In genomic region chr3:136949708-136950107, GRCh38 we compare ENCODE assay signal across 15 cellular contexts. TPM values are rescaled to one million over a fixed set of nuclear protein-coding genes. Genes with fewer than 3 reads are reported as not detected.
A peak's percentile ranks its signal among the peaks of the same experiment; 100 is the strongest.
DNase-seq lines count a peak whose midpoint lies in the region; ATAC-seq and TF ChIP-seq lines count a peak whose summit lies in the region.
"Had no signal": no experiment of that assay in that cellular context is flagged by ENCODE, and none has a peak within 500 bp of the region (broad histone marks: within the 10 kb centered on the region; RNA-seq: fewer than 3 reads in every experiment).

No MANE protein-coding gene starts in this region.

- H3K27me3 ChIP-seq in GM06990 (replicated peaks; ENCODE audit: control insufficient read depth, insufficient read depth, low read length) = no peaks in the 10 kb centered on the region
- H3K27me3 ChIP-seq: gastrocnemius medialis, neural progenitor cell, uterus had no signal

- TF ChIP-seq CTCF in 22Rv1 (IDR thresholded peaks at IDR 0.05) = 0 out of 2 replicates have a peak, but pooled peaks have one; percentile 21
- peak; percentile 19 for TF ChIP-seq CTCF in GM06990 (IDR thresholded peaks at IDR 0.05; ENCODE audit: insufficient read depth, low read length, poor library complexity, severe bottlenecking)
- TF ChIP-seq CTCF in fibroblast of pulmonary artery (IDR thresholded peaks at IDR 0.05; ENCODE audit: low read length, missing control alignments) = peak; percentile 38

- ATAC-seq in HG02981 (IDR thresholded peaks at IDR 0.05; ENCODE audit: unreplicated experiment) = no peak
- ATAC-seq: gastrocnemius medialis had no signal

- no peak overlapping the region for H3K27ac ChIP-seq in 22Rv1
- H3K27ac ChIP-seq: gastrocnemius medialis, KMS-11, neural progenitor cell, uterus had no signal

- H3K36me3 ChIP-seq in GM06990 (ENCODE audit: control insufficient read depth, insufficient read depth, low read length) = peaks cover 3% of the 10 kb centered on the region
- H3K36me3 ChIP-seq: uterus had no signal

- no peak for DNase-seq in GM06990 (ENCODE audit: extremely low read depth, insufficient read length)
- peak; percentile 19 for DNase-seq in RKO (ENCODE audit: low spot score)
- peak; percentile 55 for DNase-seq in fibroblast of pulmonary artery (ENCODE audit: low read depth)
- no peak for DNase-seq in hepatic stellate cell (ENCODE audit: low spot score)
- no peak for DNase-seq in SIG-M5 treated with dmso at 0.1 percent for 504 hours (lab: John Stamatoyannopoulos, UW; ENCODE audit: unreplicated experiment)
- no peak for DNase-seq in A172 (ENCODE audit: low spot score)
- DNase-seq: activated naive CD4-positive, alpha-beta T cell; central memory CD4-positive, alpha-beta T cell; gastrocnemius medialis; GF-D8; uterus had no signal

- H3K4me3 ChIP-seq in GM06990 (replicated peaks; ENCODE audit: low read depth, low read length) (no peak overlapping the region), fibroblast of pulmonary artery (replicated peaks; ENCODE audit: low read depth, low read length) (no peak overlapping the region)
- H3K4me3 ChIP-seq: gastrocnemius medialis, neural progenitor cell, uterus had no signal

RNA-seq across cellular contexts. Expression of gene IL20RB, which starts 8.1 kb away (rescaled TPM):
- 0.72 and 1.1 TPM in 2 replicates for total RNA-seq in A172 (2014; rRNA removed; shearing (Covaris generic))

Comparison
In these comparisons a context has a peak if more than half of its experiments do, and no peak if none do; other contexts are left out.
1. DNase-seq: peak in RKO (single experiment) and fibroblast of pulmonary artery (single experiment); none in GM06990 (single experiment), hepatic stellate cell (single experiment), SIG-M5 treated with dmso at 0.1 percent for 504 hours (single experiment) and A172 (single experiment).
2. Peak in every context shown above with its lines, with median percentiles within 50 percentile points of each other: CTCF ChIP-seq.